ENCODE assay signal across 10 cellular contexts in genomic region chr2:187658952-187659525, GRCh38.
DNase-seq lines count a peak whose midpoint lies in the region; ATAC-seq and TF ChIP-seq lines count a peak whose summit lies in the region.
"Had no signal": no experiment of that assay in that cellular context is flagged by ENCODE, and none has a peak within 500 bp of the region (broad histone marks: within the 10 kb centered on the region; RNA-seq: fewer than 3 reads in every experiment).

No MANE protein-coding gene starts in this region.

- peak; percentile 7 to 8 for DNase-seq in NCI-H526 (lab: John Stamatoyannopoulos, UW)
- no peak for DNase-seq in NCI-H526 treated with DMSO at 0.1 percent for 48 hours (lab: John Stamatoyannopoulos, UW)
- peak; percentile 3 for DNase-seq in MG63
- DNase-seq in endothelial cell (ENCODE audit: low spot score): peak; percentile 18
- DNase-seq in stimulated activated naive B cell treated with anti-CD40 and anti-IgM and Interleukin-4, amounts not matched to agents 10 μg/mL and 1 μg/mL and 100 μg/mL, for 72 hours: no peak
- DNase-seq in NCI-H146 treated with DMSO at 0.1 percent for 48 hours (lab: John Stamatoyannopoulos, UW; ENCODE audit: unreplicated experiment): no peak
- DNase-seq in adrenal gland: no peak

- no peak for TF ChIP-seq POLR2A in adrenal gland (IDR thresholded peaks at IDR 0.05)

- H3K27ac ChIP-seq in adrenal gland: no peak overlapping the region
- H3K27ac ChIP-seq: SK-N-MC had no signal

- 35 to 52% (median 41%) methylated on average over 5 of the region's 5 CpGs for WGBS in adrenal gland, 4 donors

- H3K27ac Mint-ChIP-seq in endothelial cell (ENCODE audit: unreplicated experiment): no peak overlapping the region
- H3K27ac Mint-ChIP-seq in stimulated activated naive B cell treated with anti-CD40 and anti-IgM and Interleukin-4, amounts not matched to agents 10 μg/mL and 1 μg/mL and 100 μg/mL, for 72 hours: peak overlapping the region; percentile 39
- H3K27ac Mint-ChIP-seq: dendritic cell treated with granulocyte-macrophage colony-stimulating factor and Interleukin-4, amounts not matched to agents 40 ng/mL and 50 ng/mL, for 4 days had no signal

- no peak overlapping the region for H3K4me3 Mint-ChIP-seq in endothelial cell (ENCODE audit: unreplicated experiment)
- no peak overlapping the region for H3K4me3 Mint-ChIP-seq in stimulated activated naive B cell treated with anti-CD40 and anti-IgM and Interleukin-4, amounts not matched to agents 10 μg/mL and 1 μg/mL and 100 μg/mL, for 72 hours
- H3K4me3 Mint-ChIP-seq: dendritic cell treated with granulocyte-macrophage colony-stimulating factor and Interleukin-4, amounts not matched to agents 40 ng/mL and 50 ng/mL, for 4 days had no signal

- intact Hi-C loops in adrenal gland (cut with DNase I): no loop called here

- H3K4me1 ChIP-seq in adrenal gland (replicated peaks in 1 of 2): no peaks in the 10 kb centered on the region

- no peaks in the 10 kb centered on the region for H3K27me3 Mint-ChIP-seq in endothelial cell (ENCODE audit: unreplicated experiment)
- no peaks in the 10 kb centered on the region for H3K27me3 Mint-ChIP-seq in stimulated activated naive B cell treated with anti-CD40 and anti-IgM and Interleukin-4, amounts not matched to agents 10 μg/mL and 1 μg/mL and 100 μg/mL, for 72 hours
- H3K27me3 Mint-ChIP-seq: dendritic cell treated with granulocyte-macrophage colony-stimulating factor and Interleukin-4, amounts not matched to agents 40 ng/mL and 50 ng/mL, for 4 days had no signal

- H3K27me3 ChIP-seq in MG63 (no peaks in the 10 kb centered on the region), adrenal gland (no peaks in the 10 kb centered on the region)

- H3K9me3 ChIP-seq in MG63 (no peaks in the 10 kb centered on the region; the same call in 1 of the 2 replicates), adrenal gland (replicated peaks in 1 of 3) (no peaks in the 10 kb centered on the region)

- TF ChIP-seq CTCF in endothelial cell (IDR thresholded peaks at IDR 0.05; ENCODE audit: unreplicated experiment): peak; percentile 42
- TF ChIP-seq CTCF in adrenal gland (IDR thresholded peaks at IDR 0.05): no peak

- H3K4me3 ChIP-seq in MG63: no peak overlapping the region
- no peak overlapping the region for H3K4me3 ChIP-seq in adrenal gland
- H3K4me3 ChIP-seq: SK-N-MC had no signal

- H3K4me1 Mint-ChIP-seq in endothelial cell (ENCODE audit: unreplicated experiment): no peaks in the 10 kb centered on the region
- no peaks in the 10 kb centered on the region for H3K4me1 Mint-ChIP-seq in stimulated activated naive B cell treated with anti-CD40 and anti-IgM and Interleukin-4, amounts not matched to agents 10 μg/mL and 1 μg/mL and 100 μg/mL, for 72 hours

- no peaks in the 10 kb centered on the region for H3K36me3 Mint-ChIP-seq in endothelial cell (ENCODE audit: low read depth, unreplicated experiment)
- H3K36me3 Mint-ChIP-seq in stimulated activated naive B cell treated with anti-CD40 and anti-IgM and Interleukin-4, amounts not matched to agents 10 μg/mL and 1 μg/mL and 100 μg/mL, for 72 hours: no peaks in the 10 kb centered on the region

- no peaks in the 10 kb centered on the region for H3K9me3 Mint-ChIP-seq in endothelial cell (ENCODE audit: unreplicated experiment)
- peaks cover 4 to 5% of the 10 kb centered on the region in 2 donors for H3K9me3 Mint-ChIP-seq in stimulated activated naive B cell treated with anti-CD40 and anti-IgM and Interleukin-4, amounts not matched to agents 10 μg/mL and 1 μg/mL and 100 μg/mL, for 72 hours
- H3K9me3 Mint-ChIP-seq: dendritic cell treated with granulocyte-macrophage colony-stimulating factor and Interleukin-4, amounts not matched to agents 40 ng/mL and 50 ng/mL, for 4 days had no signal

- H3K36me3 ChIP-seq in MG63: no peaks in the 10 kb centered on the region
- no peaks in the 10 kb centered on the region for H3K36me3 ChIP-seq in adrenal gland (replicated peaks in 1 of 2)

- no peak for ATAC-seq in stimulated activated naive B cell treated with anti-CD40 and anti-IgM and Interleukin-4, amounts not matched to agents 10 μg/mL and 1 μg/mL and 100 μg/mL, for 72 hours (replicated peaks)
- ATAC-seq in HG03280 (IDR thresholded peaks at IDR 0.05; ENCODE audit: unreplicated experiment): no peak

Comparison
In these comparisons a context has a peak if more than half of its experiments do, and no peak if none do; other contexts are left out.
1. DNase-seq: peak in NCI-H526 (2 of 2), MG63 (single experiment) and endothelial cell (single experiment); none in NCI-H526 treated with DMSO at 0.1 percent for 48 hours (single experiment), stimulated activated naive B cell treated with anti-CD40 and anti-IgM and Interleukin-4, amounts not matched to agents 10 μg/mL and 1 μg/mL and 100 μg/mL, for 72 hours (single experiment), NCI-H146 treated with DMSO at 0.1 percent for 48 hours (single experiment) and adrenal gland (0 of 7).